In genomic region chr10:58577394-58577793, GRCh38 we compare ENCODE assay signal across 13 cellular contexts.
A peak's percentile ranks its signal among the peaks of the same experiment; 100 is the strongest.
DNase-seq lines count a peak whose midpoint lies in the region; ATAC-seq, FAIRE-seq and TF ChIP-seq lines count a peak whose summit lies in the region.
"Had no signal": no experiment of that assay in that cellular context is flagged by ENCODE, and none has a peak within 500 bp of the region (broad histone marks: within the 10 kb centered on the region; RNA-seq: fewer than 3 reads in every experiment).

No MANE protein-coding gene starts in this region.

- intact Hi-C loops in HepG2 (cut with micrococcal nuclease; ENCODE audit: unreplicated experiment), result no loop called here
- intact Hi-C loops in colonic mucosa (cut with DNase I), result no loop called here

- no peak for ATAC-seq in HepG2
- no peak for ATAC-seq in GM19351 (IDR thresholded peaks at IDR 0.05; ENCODE audit: unreplicated experiment)

- no peak overlapping the region for H3K4me3 Mint-ChIP-seq in type B pancreatic cell
- H3K4me3 Mint-ChIP-seq in T-helper 2 cell treated with Interferon-gamma antibody and Interleukin-4, amounts not matched to agents 5 μg/mL and 100 μg/mL, for 36 hours, result no peak overlapping the region

- TF ChIP-seq CTCF in liver (IDR thresholded peaks at IDR 0.05; ENCODE audit: low read depth, low read length, missing input control) (no peak), HepG2 (CRISPR knock-in tag; IDR thresholded peaks at IDR 0.05) (no peak), colonic mucosa (IDR thresholded peaks at IDR 0.05) (no peak), type B pancreatic cell (conservative IDR thresholded peaks at IDR 0.05) (no peak)

- TF ChIP-seq POLR2A in HepG2 (IDR thresholded peaks at IDR 0.05; ENCODE audit: insufficient read depth in 1 of 2, low read depth in 2 of 2, low read length in 2 of 2), result no peak

- no peaks in the 10 kb centered on the region for H3K9me3 Mint-ChIP-seq in type B pancreatic cell
- H3K9me3 Mint-ChIP-seq in T-helper 2 cell treated with Interferon-gamma antibody and Interleukin-4, amounts not matched to agents 5 μg/mL and 100 μg/mL, for 36 hours, result no peaks in the 10 kb centered on the region

- H3K4me1 ChIP-seq in liver (ENCODE audit: control insufficient read depth in 4 of 4, insufficient read depth in 4 of 4, low read length in 3 of 4), result no peaks in the 10 kb centered on the region
- peaks cover 7% of the 10 kb centered on the region; the same call in 1 of the 2 replicates for H3K4me1 ChIP-seq in HepG2 (ENCODE audit: insufficient read depth, low read length)
- no peaks in the 10 kb centered on the region for H3K4me1 ChIP-seq in colonic mucosa
- H3K4me1 ChIP-seq: BLaER1 had no signal

- BruUV-seq in HepG2 (replicated peaks; lab: Mats Ljungman, UMichigan), result no TSS peak

- H3K9me3 ChIP-seq in liver (ENCODE audit: control insufficient read depth in 4 of 4, low read length in 3 of 4) (no peaks in the 10 kb centered on the region), HepG2 (ENCODE audit: low read length) (peaks cover under 1% of the 10 kb centered on the region; the same call in 1 of the 2 replicates), colonic mucosa (no peaks in the 10 kb centered on the region)
- H3K9me3 ChIP-seq: BLaER1 had no signal

- H2AFZ ChIP-seq in HepG2 (ENCODE audit: low read length), result no peak overlapping the region

- H3K36me3 Mint-ChIP-seq in type B pancreatic cell, result peaks cover under 1% of the 10 kb centered on the region
- H3K36me3 Mint-ChIP-seq in T-helper 2 cell treated with Interferon-gamma antibody and Interleukin-4, amounts not matched to agents 5 μg/mL and 100 μg/mL, for 36 hours (ENCODE audit: low read depth), result no peaks in the 10 kb centered on the region

- TF ChIP-seq RAD21 in liver (IDR thresholded peaks at IDR 0.05) (no peak), HepG2 (CRISPR knock-in tag; IDR thresholded peaks at IDR 0.05) (no peak)

- no peak overlapping the region for H3K27ac Mint-ChIP-seq in type B pancreatic cell
- H3K27ac Mint-ChIP-seq in T-helper 2 cell treated with Interferon-gamma antibody and Interleukin-4, amounts not matched to agents 5 μg/mL and 100 μg/mL, for 36 hours, result no peak overlapping the region

- no peaks in the 10 kb centered on the region for H4K20me1 ChIP-seq in HepG2 (ENCODE audit: insufficient read depth, low read length)
- H4K20me1 ChIP-seq: BLaER1 had no signal

- CTCF ChIA-PET in HepG2 (lab: Yijun Ruan, JAX; ENCODE audit: low intra/inter-chr PET ratio, low total read pairs), result no interaction called here

- TF ChIP-seq EP300 in HepG2 (IDR thresholded peaks at IDR 0.05; ENCODE audit: low read depth in 2 of 2, low read length in 2 of 2), result no peak
- no peak for TF ChIP-seq EP300 in HepG2 (CRISPR knock-in tag; IDR thresholded peaks at IDR 0.05; ENCODE audit: borderline replicate concordance)

- H3K36me3 ChIP-seq in liver (ENCODE audit: control insufficient read depth in 4 of 4, insufficient read depth in 3 of 4, low read depth in 1 of 4, low read length in 3 of 4), result no peaks in the 10 kb centered on the region
- no peaks in the 10 kb centered on the region; a peak in 1 of 5 replicates for H3K36me3 ChIP-seq in HepG2 (replicated peaks in 1 of 2; ENCODE audit: control insufficient read depth in 1 of 2, insufficient read depth in 2 of 2, low read length in 2 of 2)
- no peaks in the 10 kb centered on the region for H3K36me3 ChIP-seq in colonic mucosa
- H3K36me3 ChIP-seq: BLaER1, tibial nerve had no signal

- DNase-seq in HepG2 (ENCODE audit: low spot score), result no peak
- no peak for DNase-seq in colonic mucosa
- DNase-seq in myocyte (ENCODE audit: low read depth), result peak; percentile 27
- no peak for DNase-seq in type B pancreatic cell (ENCODE audit: extremely low spot score, unreplicated experiment)
- DNase-seq in T-helper 2 cell treated with Interferon-gamma antibody and Interleukin-4, amounts not matched to agents 5 μg/mL and 100 μg/mL, for 36 hours (ENCODE audit: low spot score), result no peak
- DNase-seq in superior temporal gyrus (ENCODE audit: extremely low spot score), result no peak
- DNase-seq: activated gamma-delta T cell; Karpas-422; NK-92 treated with Interleukin-12 subunit alpha and Interleukin-12 subunit beta, amount 100 ng/mL, for 24 hours had no signal

- FAIRE-seq in HepG2 (lab: Jason Lieb, UNC), result no peak

- H3K4me3 ChIP-seq in liver (ENCODE audit: low read depth in 1 of 3, low read length in 3 of 3) (no peak overlapping the region), HepG2 (replicated peaks in 1 of 3; ENCODE audit: insufficient read depth in 1 of 3, low read depth in 2 of 3, low read length in 3 of 3) (no peak overlapping the region), colonic mucosa (no peak overlapping the region)
- H3K4me3 ChIP-seq: BLaER1, tibial nerve had no signal

- H3K9ac ChIP-seq in liver (ENCODE audit: low read depth in 1 of 2, low read length in 2 of 2) (no peak overlapping the region), HepG2 (ENCODE audit: insufficient read depth, low read depth, low read length) (no peak overlapping the region), colonic mucosa (ENCODE audit: low read depth in 2 of 2, low read length in 2 of 2) (no peak overlapping the region)
- H3K9ac ChIP-seq: BLaER1 had no signal

- no peak overlapping the region for H3K27ac ChIP-seq in liver (ENCODE audit: low read depth in 1 of 2, low read length in 2 of 2)
- no peak overlapping the region for H3K27ac ChIP-seq in HepG2 (ENCODE audit: extremely low read length, insufficient read depth, low read length)
- H3K27ac ChIP-seq in colonic mucosa, result peak overlapping the region; percentile 18
- H3K27ac ChIP-seq: BLaER1 had no signal

- in situ Hi-C loops in HepG2 (cut with HindIII; ENCODE audit: extremely low pct_ligation_motif_present, low pct_unique_long_range_greater_than_20kb), result no loop called here

- POLR2A ChIA-PET in HepG2 (lab: Yijun Ruan, JAX), result no interaction called here

- peaks cover 4% of the 10 kb centered on the region for H3K79me2 ChIP-seq in HepG2 (ENCODE audit: insufficient read depth, low read length)

- H3K4me1 Mint-ChIP-seq in type B pancreatic cell (ENCODE audit: unreplicated experiment), result peaks cover 30% of the 10 kb centered on the region
- no peaks in the 10 kb centered on the region for H3K4me1 Mint-ChIP-seq in T-helper 2 cell treated with Interferon-gamma antibody and Interleukin-4, amounts not matched to agents 5 μg/mL and 100 μg/mL, for 36 hours (ENCODE audit: low read depth)

- H3K4me2 ChIP-seq in HepG2 (ENCODE audit: low read depth, low read length), result no peak overlapping the region
- H3K4me2 ChIP-seq: BLaER1 had no signal

- WGBS in liver, result 71% methylated on average over 1 of the region's 1 CpG
- 86% methylated on average over 1 of the region's 1 CpG for WGBS in HepG2 (ENCODE audit: low lambda C conversion rate)

- H3K27me3 ChIP-seq in liver (ENCODE audit: control insufficient read depth in 4 of 4, insufficient read depth in 4 of 4, low read length in 3 of 4) (no peaks in the 10 kb centered on the region), HepG2 (ENCODE audit: control insufficient read depth in 1 of 2, insufficient read depth in 2 of 2, low read length in 2 of 2) (no peaks in the 10 kb centered on the region), colonic mucosa (no peaks in the 10 kb centered on the region)
- H3K27me3 ChIP-seq: BLaER1, tibial nerve had no signal

- H3K27me3 Mint-ChIP-seq in type B pancreatic cell, result no peaks in the 10 kb centered on the region
- no peaks in the 10 kb centered on the region for H3K27me3 Mint-ChIP-seq in T-helper 2 cell treated with Interferon-gamma antibody and Interleukin-4, amounts not matched to agents 5 μg/mL and 100 μg/mL, for 36 hours (ENCODE audit: low read depth)

TF ChIP-seq in liver, 16 proteins besides CTCF, POLR2A, EP300 and RAD21:
- TF ChIP-seq NR2F2 (IDR thresholded peaks at IDR 0.05) (peak; percentile 10), JUND (IDR thresholded peaks at IDR 0.05) (no peak)

TF ChIP-seq in HepG2, 621 proteins besides CTCF, POLR2A, EP300 and RAD21:
- TF ChIP-seq SAFB2 (CRISPR knock-in tag; IDR thresholded peaks at IDR 0.05; ENCODE audit: borderline replicate concordance, low read depth) (no peak), ARHGAP35 (CRISPR knock-in tag; IDR thresholded peaks at IDR 0.05; ENCODE audit: borderline replicate concordance) (no peak), ZNF746 (CRISPR knock-in tag; IDR thresholded peaks at IDR 0.05) (no peak)
